ENCODE assay signal across 8 cellular contexts in genomic region chr7:44846816-44847508, GRCh38. TPM values are rescaled to one million over a fixed set of nuclear protein-coding genes. Genes with fewer than 3 reads are reported as not detected.
A peak's percentile ranks its signal among the peaks of the same experiment; 100 is the strongest.
DNase-seq lines count a peak whose midpoint lies in the region; ATAC-seq and TF ChIP-seq lines count a peak whose summit lies in the region.

No MANE protein-coding gene starts in this region.

- H3K23ac ChIP-seq in neuronal stem cell (ENCODE audit: low read depth, low read length, poor library complexity): no peak overlapping the region

- TF ChIP-seq CTCF in GM10266 (IDR thresholded peaks at IDR 0.05; ENCODE audit: control insufficient read depth, insufficient read depth, low read depth, missing control alignments): no peak

- peak overlapping the region; percentile 94 to 99 for H3K9ac ChIP-seq in duodenal mucosa (ENCODE audit: low read depth in 1 of 2, low read length in 2 of 2)
- H3K9ac ChIP-seq in neuronal stem cell (ENCODE audit: low read depth, low read length, poor library complexity): peak overlapping the region; percentile 92

- H3K9me3 ChIP-seq in duodenal mucosa (ENCODE audit: control insufficient read depth in 1 of 2, low read length in 2 of 2) (no peaks in the 10 kb centered on the region), neuronal stem cell (replicated peaks in 1 of 2; ENCODE audit: control insufficient read depth in 2 of 2, insufficient read depth in 1 of 2, low read depth in 1 of 2, low read length in 2 of 2) (no peaks in the 10 kb centered on the region)

- peak overlapping the region; percentile 88 for H2AFZ ChIP-seq in neuronal stem cell (ENCODE audit: low read length)

- peaks cover 3% of the 10 kb centered on the region for H3K79me1 ChIP-seq in neuronal stem cell (ENCODE audit: low read depth, low read length)

- WGBS in neuronal stem cell (ENCODE audit: extremely low coverage in 2 of 2, insufficient read length in 2 of 2, insufficient replicate concordance in 1 of 2), 2 donors: no CpG with 5 or more reads among the region's 12 CpGs

- H3K27ac ChIP-seq in duodenal mucosa (ENCODE audit: low read depth, low read length) (peak overlapping the region; percentile 96), neuronal stem cell (replicated peaks; ENCODE audit: low read length) (peak overlapping the region; percentile 95)

- H3K4me1 ChIP-seq in duodenal mucosa (ENCODE audit: control insufficient read depth in 1 of 2, insufficient read depth in 2 of 2, low read length in 2 of 2) (peaks cover 13 to 17% of the 10 kb centered on the region in 2 donors), neuronal stem cell (ENCODE audit: control insufficient read depth in 2 of 2, insufficient read depth in 1 of 2, low read depth in 1 of 2, low read length in 2 of 2) (peaks cover 2 to 3% of the 10 kb centered on the region in 2 donors)

- H3K4me2 ChIP-seq in neuronal stem cell (ENCODE audit: insufficient read depth, low read length, poor library complexity, severe bottlenecking): peak overlapping the region; percentile 65

- H2AK5ac ChIP-seq in neuronal stem cell (ENCODE audit: low read depth, low read length): no peak overlapping the region

- H2BK15ac ChIP-seq in neuronal stem cell (ENCODE audit: low read length): no peak overlapping the region

- H3K36me3 ChIP-seq in duodenal mucosa (ENCODE audit: control insufficient read depth in 1 of 2, insufficient read depth in 2 of 2, low read length in 2 of 2) (peaks cover 6 to 7% of the 10 kb centered on the region in 2 donors), neuronal stem cell (replicated peaks in 1 of 2; ENCODE audit: control insufficient read depth in 2 of 2, insufficient read depth in 2 of 2, low read length in 2 of 2) (peaks cover 3 to 26% of the 10 kb centered on the region in 2 donors)

- no peak overlapping the region for H2BK12ac ChIP-seq in neuronal stem cell (ENCODE audit: low read length)

- no peak overlapping the region for H2BK120ac ChIP-seq in neuronal stem cell (ENCODE audit: low read depth, low read length)

- peak; percentile 14 for DNase-seq in GM10266 (ENCODE audit: extremely low spot score)
- DNase-seq in NCI-H69 (lab: John Stamatoyannopoulos, UW): peak; percentile 33
- no peak for DNase-seq in neuronal stem cell (ENCODE audit: low spot score)
- no peak for DNase-seq in NCI-H187 (lab: John Stamatoyannopoulos, UW)
- DNase-seq in NCI-H1105 treated with DMSO at 0.1 percent for 48 hours (lab: John Stamatoyannopoulos, UW): no peak

- peak overlapping the region; percentile 96 to 98 for H3K4me3 ChIP-seq in duodenal mucosa (ENCODE audit: low read depth in 1 of 2, low read length in 2 of 2)
- H3K4me3 ChIP-seq in neuronal stem cell (ENCODE audit: low read length in 2 of 2): peak overlapping the region; percentile 89 to 94

- H3K18ac ChIP-seq in neuronal stem cell (ENCODE audit: low read length): no peak overlapping the region

- no peak overlapping the region for H4K91ac ChIP-seq in neuronal stem cell (ENCODE audit: low read depth, low read length, poor library complexity)

- H3K14ac ChIP-seq in neuronal stem cell (ENCODE audit: low read length): no peak overlapping the region

- no peak overlapping the region for H2BK5ac ChIP-seq in neuronal stem cell (ENCODE audit: low read length)

- H4K8ac ChIP-seq in neuronal stem cell (ENCODE audit: low read depth, low read length): no peak overlapping the region

- H3K4ac ChIP-seq in neuronal stem cell (ENCODE audit: low read length): no peak overlapping the region

- ATAC-seq in HG03025 (IDR thresholded peaks at IDR 0.05; ENCODE audit: low FRiP score, unreplicated experiment): no peak
- no peak for ATAC-seq in GM19463 (IDR thresholded peaks at IDR 0.05; ENCODE audit: unreplicated experiment)

- H3K27me3 ChIP-seq in duodenal mucosa (ENCODE audit: control insufficient read depth in 1 of 2, insufficient read depth in 2 of 2, low read length in 2 of 2): no peaks in the 10 kb centered on the region
- H3K27me3 ChIP-seq in neuronal stem cell (ENCODE audit: control insufficient read depth in 3 of 3, insufficient read depth in 3 of 3, low read depth in 1 of 3, low read length in 3 of 3): no peaks in the 10 kb centered on the region

RNA-seq across cellular contexts. Expression of gene H2AZ2, which starts 0.9 kb away (rescaled TPM):
- polyA plus RNA-seq in neuronal stem cell (2013, experiment 1 of 2): 428 TPM
- 421 TPM for polyA plus RNA-seq in neuronal stem cell (2013, experiment 2 of 2)

RNA-seq across cellular contexts. Expression of gene PURB, which starts 38.4 kb away (rescaled TPM):
- polyA plus RNA-seq in neuronal stem cell (2013, experiment 1 of 2): 12.2 TPM
- 12.7 TPM for polyA plus RNA-seq in neuronal stem cell (2013, experiment 2 of 2)

RNA-seq across cellular contexts. Expression of gene PPIA, which starts 50.5 kb away (rescaled TPM):
- 1,729 TPM for polyA plus RNA-seq in neuronal stem cell (2013, experiment 1 of 2)
- polyA plus RNA-seq in neuronal stem cell (2013, experiment 2 of 2): 1,737 TPM

Comparison
In these comparisons a context has a peak if more than half of its experiments do, and no peak if none do; other contexts are left out.
1. DNase-seq: peak in GM10266 (single experiment) and NCI-H69 (single experiment); none in neuronal stem cell (single experiment), NCI-H187 (0 of 2) and NCI-H1105 treated with DMSO at 0.1 percent for 48 hours (single experiment).